In the genomic region with DNA sequence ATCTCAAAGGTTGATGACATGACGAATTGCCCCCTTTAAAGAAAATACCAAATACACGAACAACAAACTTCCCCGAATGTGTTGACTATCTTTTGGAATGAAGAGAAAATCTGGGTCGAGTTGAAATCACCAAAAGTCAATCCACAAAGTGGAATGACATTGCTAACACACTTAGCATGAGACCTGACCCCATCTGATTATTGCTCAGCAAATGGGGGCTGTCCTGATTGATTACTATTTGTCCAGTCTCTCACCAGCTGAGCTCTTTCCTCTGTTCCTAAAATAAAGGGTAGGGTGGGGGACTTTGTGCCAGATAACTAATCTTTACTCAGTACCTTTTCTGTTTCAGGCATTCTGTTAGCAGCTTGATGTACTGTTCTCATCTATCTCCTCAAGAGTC, we compare ENCODE assay signal across 15 cellular contexts.
A peak's percentile ranks its signal among the peaks of the same experiment; 100 is the strongest.
DNase-seq lines count a peak whose midpoint lies in the region; ATAC-seq and TF ChIP-seq lines count a peak whose summit lies in the region.
"Had no signal": no experiment of that assay in that cellular context is flagged by ENCODE, and none has a peak within 500 bp of the region (broad histone marks: within the 10 kb centered on the region; RNA-seq: fewer than 3 reads in every experiment).

No MANE protein-coding gene starts in this region.

- H3K27ac ChIP-seq in caudate nucleus (ENCODE audit: low read depth, low read length), result peak overlapping the region; percentile 97
- no peak overlapping the region for H3K27ac ChIP-seq in endodermal cell (ENCODE audit: low read depth, low read length)
- H3K27ac ChIP-seq in substantia nigra (ENCODE audit: low read depth, low read length, poor library complexity, severe bottlenecking), result peak overlapping the region; percentile 96

- peaks cover 40% of the 10 kb centered on the region for H3K4me1 Mint-ChIP-seq in endodermal cell
- H3K4me1 Mint-ChIP-seq in activated T-cell treated with anti-CD3 and anti-CD28 coated beads, Interleukin-2, amount 50 U/mL, for 4 hours (ENCODE audit: low read depth), result no peaks in the 10 kb centered on the region

- no peaks in the 10 kb centered on the region for H3K27me3 ChIP-seq in endodermal cell (ENCODE audit: control insufficient read depth, insufficient read depth, low read length, poor library complexity, severe bottlenecking)

- no peak overlapping the region for H3K4me3 Mint-ChIP-seq in endodermal cell
- no peak overlapping the region for H3K4me3 Mint-ChIP-seq in activated T-cell treated with anti-CD3 and anti-CD28 coated beads, Interleukin-2, amount 50 U/mL, for 4 hours
- H3K4me3 Mint-ChIP-seq: CD4-positive, alpha-beta memory T cell; HFFc6 had no signal

- DNase-seq in caudate nucleus (lab: John Stamatoyannopoulos, UW) (no peak), endodermal cell (peak; percentile 62), substantia nigra (lab: John Stamatoyannopoulos, UW) (no peak), NCI-H187 (lab: John Stamatoyannopoulos, UW) (no peak), 8988T (no peak)
- DNase-seq in activated T-cell treated with anti-CD3 and anti-CD28 coated beads, Interleukin-2, amount 50 U/mL, for 4 hours, result no peak
- DNase-seq: C1 segment of cervical spinal cord; Calu3; CD4-positive, alpha-beta memory T cell; COR-L47; DMS153; DND-41; GOT3; HFFc6 had no signal

- H3K9me3 Mint-ChIP-seq in endodermal cell, result peaks cover 13% of the 10 kb centered on the region
- H3K9me3 Mint-ChIP-seq in activated T-cell treated with anti-CD3 and anti-CD28 coated beads, Interleukin-2, amount 50 U/mL, for 4 hours, result no peaks in the 10 kb centered on the region
- H3K9me3 Mint-ChIP-seq: HFFc6 had no signal

- H3K9me3 ChIP-seq in endodermal cell (ENCODE audit: control insufficient read depth, low read length), result peaks cover 23% of the 10 kb centered on the region
- H3K9me3 ChIP-seq: HAP-1 had no signal

- H3K36me3 Mint-ChIP-seq in endodermal cell (ENCODE audit: low read depth), result peaks cover 35% of the 10 kb centered on the region
- H3K36me3 Mint-ChIP-seq in activated T-cell treated with anti-CD3 and anti-CD28 coated beads, Interleukin-2, amount 50 U/mL, for 4 hours (ENCODE audit: insufficient read depth), result no peaks in the 10 kb centered on the region
- H3K36me3 Mint-ChIP-seq: CD4-positive, alpha-beta memory T cell had no signal

- peaks cover 19% of the 10 kb centered on the region for H3K4me1 ChIP-seq in endodermal cell (ENCODE audit: control insufficient read depth, insufficient read depth, low read length)
- H3K4me1 ChIP-seq: HAP-1 had no signal

- no peak for TF ChIP-seq CTCF in endodermal cell (conservative IDR thresholded peaks at IDR 0.05)

- H3K4me3 ChIP-seq in endodermal cell (ENCODE audit: low read length), result no peak overlapping the region
- H3K4me3 ChIP-seq: HAP-1 had no signal

- no peak for ATAC-seq in activated T-cell treated with anti-CD3 and anti-CD28 coated beads, Interleukin-2, amount 50 U/mL, for 4 hours

- H3K27ac Mint-ChIP-seq in endodermal cell, result peak overlapping the region; percentile 76
- H3K27ac Mint-ChIP-seq: CD4-positive, alpha-beta memory T cell; HFFc6 had no signal

- no peak overlapping the region for H3K9ac ChIP-seq in endodermal cell (ENCODE audit: extremely low read depth, low read length, poor library complexity, severe bottlenecking)

- H3K27me3 Mint-ChIP-seq in endodermal cell (ENCODE audit: insufficient read depth), result no peaks in the 10 kb centered on the region
- H3K27me3 Mint-ChIP-seq in activated T-cell treated with anti-CD3 and anti-CD28 coated beads, Interleukin-2, amount 50 U/mL, for 4 hours (ENCODE audit: low read depth), result peaks cover 13% of the 10 kb centered on the region

- 20 to 21% methylated on average over 1 to 3 of the region's 4 CpGs for WGBS in endodermal cell (ENCODE audit: insufficient coverage in 1 of 2, insufficient read length in 1 of 2), 2 experiments

- peaks cover 52% of the 10 kb centered on the region for H3K36me3 ChIP-seq in endodermal cell (ENCODE audit: control insufficient read depth, insufficient read depth, low read length)
- H3K36me3 ChIP-seq: HAP-1 had no signal
